In the genomic region with DNA sequence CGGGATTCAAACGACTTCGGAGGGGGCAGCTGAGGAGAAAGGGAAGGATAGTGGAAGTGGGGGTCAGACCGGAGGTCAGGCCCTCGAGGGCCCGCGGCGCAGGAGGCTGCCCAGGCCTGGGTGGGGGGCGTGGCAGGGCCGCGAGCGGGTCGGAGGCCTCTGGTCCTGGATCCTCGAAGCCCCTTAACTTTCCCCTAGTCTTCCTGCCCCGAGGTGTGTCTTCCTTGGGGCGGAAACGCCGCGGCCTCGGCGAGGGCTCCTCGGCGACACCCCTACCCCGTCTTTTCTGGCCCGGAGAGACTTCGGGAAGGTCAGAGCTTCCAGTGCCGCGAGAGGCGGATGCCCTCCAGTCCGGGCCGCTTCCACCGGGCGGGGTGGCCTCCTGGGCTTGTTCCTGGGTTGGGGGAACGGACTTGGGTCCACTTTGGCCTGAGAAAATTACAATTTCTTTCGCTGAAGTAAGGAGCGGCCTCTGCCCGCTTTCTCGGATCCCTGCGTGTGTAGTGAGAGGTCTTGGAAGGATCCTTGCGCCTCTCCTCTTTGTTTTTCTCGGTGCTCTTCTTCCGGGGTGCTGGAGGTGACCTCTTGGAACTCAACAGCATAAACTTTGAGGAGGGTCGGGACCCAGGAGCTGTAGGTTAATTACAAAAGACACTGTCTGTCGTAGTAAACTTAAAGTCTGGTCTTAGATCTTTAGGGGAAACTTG, we compare ENCODE assay signal across 1 cellular context.
A peak's percentile ranks its signal among the peaks of the same experiment; 100 is the strongest.
TF ChIP-seq lines count a peak whose summit lies in the region.

No MANE protein-coding gene starts in this region.

TF ChIP-seq in HepG2, 621 proteins besides CTCF, POLR2A, EP300 and RAD21 (continued from another document and continues in another):
- TF ChIP-seq, protein P1, sequence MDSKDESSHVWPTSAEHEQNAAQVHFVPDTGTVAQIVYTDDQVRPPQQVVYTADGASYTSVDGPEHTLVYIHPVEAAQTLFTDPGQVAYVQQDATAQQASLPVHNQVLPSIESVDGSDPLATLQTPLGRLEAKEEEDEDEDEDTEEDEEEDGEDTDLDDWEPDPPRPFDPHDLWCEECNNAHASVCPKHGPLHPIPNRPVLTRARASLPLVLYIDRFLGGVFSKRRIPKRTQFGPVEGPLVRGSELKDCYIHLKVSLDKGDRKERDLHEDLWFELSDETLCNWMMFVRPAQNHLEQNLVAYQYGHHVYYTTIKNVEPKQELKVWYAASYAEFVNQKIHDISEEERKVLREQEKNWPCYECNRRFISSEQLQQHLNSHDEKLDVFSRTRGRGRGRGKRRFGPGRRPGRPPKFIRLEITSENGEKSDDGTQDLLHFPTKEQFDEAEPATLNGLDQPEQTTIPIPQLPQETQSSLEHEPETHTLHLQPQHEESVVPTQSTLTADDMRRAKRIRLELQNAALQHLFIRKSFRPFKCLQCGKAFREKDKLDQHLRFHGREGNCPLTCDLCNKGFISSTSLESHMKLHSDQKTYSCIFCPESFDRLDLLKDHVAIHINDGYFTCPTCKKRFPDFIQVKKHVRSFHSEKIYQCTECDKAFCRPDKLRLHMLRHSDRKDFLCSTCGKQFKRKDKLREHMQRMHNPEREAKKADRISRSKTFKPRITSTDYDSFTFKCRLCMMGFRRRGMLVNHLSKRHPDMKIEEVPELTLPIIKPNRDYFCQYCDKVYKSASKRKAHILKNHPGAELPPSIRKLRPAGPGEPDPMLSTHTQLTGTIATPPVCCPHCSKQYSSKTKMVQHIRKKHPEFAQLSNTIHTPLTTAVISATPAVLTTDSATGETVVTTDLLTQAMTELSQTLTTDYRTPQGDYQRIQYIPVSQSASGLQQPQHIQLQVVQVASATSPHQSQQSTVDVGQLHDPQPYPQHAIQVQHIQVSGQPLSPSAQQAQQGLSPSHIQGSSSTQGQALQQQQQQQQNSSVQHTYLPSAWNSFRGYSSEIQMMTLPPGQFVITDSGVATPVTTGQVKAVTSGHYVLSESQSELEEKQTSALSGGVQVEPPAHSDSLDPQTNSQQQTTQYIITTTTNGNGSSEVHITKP (CRISPR knock-in tag; IDR thresholded peaks at IDR 0.05; ENCODE audit: low read depth), result no peak
- TF ChIP-seq ZC3H4 (CRISPR knock-in tag; IDR thresholded peaks at IDR 0.05; ENCODE audit: borderline replicate concordance) (no peak), ZNF251 (CRISPR knock-in tag; IDR thresholded peaks at IDR 0.05) (0 out of 2 replicates have a peak, but pooled peaks have one; percentile 31), GATA4 (IDR thresholded peaks at IDR 0.05; ENCODE audit: borderline replicate concordance, low read depth) (no peak), MIER2 (CRISPR knock-in tag; IDR thresholded peaks at IDR 0.05) (no peak), HNRNPL (IDR thresholded peaks at IDR 0.05; ENCODE audit: low read depth, low read length) (no peak), NFKB2 (CRISPR knock-in tag; IDR thresholded peaks at IDR 0.05; ENCODE audit: borderline replicate concordance) (peak; percentile 1; the same call in 1 of the 2 replicates), ZNF713 (CRISPR knock-in tag; IDR thresholded peaks at IDR 0.05) (peak; percentile 62; the same call in 1 of the 2 replicates), ARID2 (CRISPR knock-in tag; IDR thresholded peaks at IDR 0.05; ENCODE audit: borderline replicate concordance) (0 out of 2 replicates have a peak, but pooled peaks have one; percentile 51), SRSF1 (optimal IDR thresholded peaks at IDR 0.05; ENCODE audit: low read depth, low read length) (peak; percentile 15), ZNF354B (CRISPR knock-in tag; IDR thresholded peaks at IDR 0.05) (no peak), ZNF138 (CRISPR knock-in tag; IDR thresholded peaks at IDR 0.05; ENCODE audit: low read depth) (0 out of 2 replicates have a peak, but pooled peaks have one; percentile 30), FIP1L1 (IDR thresholded peaks at IDR 0.05; ENCODE audit: borderline replicate concordance, insufficient read depth, low read depth, low read length) (no peak), HES4 (CRISPR knock-in tag; IDR thresholded peaks at IDR 0.05; ENCODE audit: borderline replicate concordance) (peak; percentile 3; the same call in 1 of the 2 replicates), ZNF879 (CRISPR knock-in tag; IDR thresholded peaks at IDR 0.05) (0 out of 2 replicates have a peak, but pooled peaks have one; percentile 77), ZNF34 (CRISPR knock-in tag; IDR thresholded peaks at IDR 0.05; ENCODE audit: borderline replicate concordance) (no peak)
- TF ChIP-seq, protein P2, sequence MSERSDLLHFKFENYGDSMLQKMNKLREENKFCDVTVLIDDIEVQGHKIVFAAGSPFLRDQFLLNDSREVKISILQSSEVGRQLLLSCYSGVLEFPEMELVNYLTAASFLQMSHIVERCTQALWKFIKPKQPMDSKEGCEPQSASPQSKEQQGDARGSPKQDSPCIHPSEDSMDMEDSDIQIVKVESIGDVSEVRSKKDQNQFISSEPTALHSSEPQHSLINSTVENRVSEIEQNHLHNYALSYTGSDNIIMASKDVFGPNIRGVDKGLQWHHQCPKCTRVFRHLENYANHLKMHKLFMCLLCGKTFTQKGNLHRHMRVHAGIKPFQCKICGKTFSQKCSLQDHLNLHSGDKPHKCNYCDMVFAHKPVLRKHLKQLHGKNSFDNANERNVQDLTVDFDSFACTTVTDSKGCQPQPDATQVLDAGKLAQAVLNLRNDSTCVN (CRISPR knock-in tag; IDR thresholded peaks at IDR 0.05; ENCODE audit: borderline replicate concordance), result 0 out of 2 replicates have a peak, but pooled peaks have one; percentile 4
- TF ChIP-seq, protein P3, sequence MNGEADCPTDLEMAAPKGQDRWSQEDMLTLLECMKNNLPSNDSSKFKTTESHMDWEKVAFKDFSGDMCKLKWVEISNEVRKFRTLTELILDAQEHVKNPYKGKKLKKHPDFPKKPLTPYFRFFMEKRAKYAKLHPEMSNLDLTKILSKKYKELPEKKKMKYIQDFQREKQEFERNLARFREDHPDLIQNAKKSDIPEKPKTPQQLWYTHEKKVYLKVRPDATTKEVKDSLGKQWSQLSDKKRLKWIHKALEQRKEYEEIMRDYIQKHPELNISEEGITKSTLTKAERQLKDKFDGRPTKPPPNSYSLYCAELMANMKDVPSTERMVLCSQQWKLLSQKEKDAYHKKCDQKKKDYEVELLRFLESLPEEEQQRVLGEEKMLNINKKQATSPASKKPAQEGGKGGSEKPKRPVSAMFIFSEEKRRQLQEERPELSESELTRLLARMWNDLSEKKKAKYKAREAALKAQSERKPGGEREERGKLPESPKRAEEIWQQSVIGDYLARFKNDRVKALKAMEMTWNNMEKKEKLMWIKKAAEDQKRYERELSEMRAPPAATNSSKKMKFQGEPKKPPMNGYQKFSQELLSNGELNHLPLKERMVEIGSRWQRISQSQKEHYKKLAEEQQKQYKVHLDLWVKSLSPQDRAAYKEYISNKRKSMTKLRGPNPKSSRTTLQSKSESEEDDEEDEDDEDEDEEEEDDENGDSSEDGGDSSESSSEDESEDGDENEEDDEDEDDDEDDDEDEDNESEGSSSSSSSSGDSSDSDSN (CRISPR knock-in tag; IDR thresholded peaks at IDR 0.05), result no peak; the same call in 1 of the 2 replicates
- TF ChIP-seq, protein P4, sequence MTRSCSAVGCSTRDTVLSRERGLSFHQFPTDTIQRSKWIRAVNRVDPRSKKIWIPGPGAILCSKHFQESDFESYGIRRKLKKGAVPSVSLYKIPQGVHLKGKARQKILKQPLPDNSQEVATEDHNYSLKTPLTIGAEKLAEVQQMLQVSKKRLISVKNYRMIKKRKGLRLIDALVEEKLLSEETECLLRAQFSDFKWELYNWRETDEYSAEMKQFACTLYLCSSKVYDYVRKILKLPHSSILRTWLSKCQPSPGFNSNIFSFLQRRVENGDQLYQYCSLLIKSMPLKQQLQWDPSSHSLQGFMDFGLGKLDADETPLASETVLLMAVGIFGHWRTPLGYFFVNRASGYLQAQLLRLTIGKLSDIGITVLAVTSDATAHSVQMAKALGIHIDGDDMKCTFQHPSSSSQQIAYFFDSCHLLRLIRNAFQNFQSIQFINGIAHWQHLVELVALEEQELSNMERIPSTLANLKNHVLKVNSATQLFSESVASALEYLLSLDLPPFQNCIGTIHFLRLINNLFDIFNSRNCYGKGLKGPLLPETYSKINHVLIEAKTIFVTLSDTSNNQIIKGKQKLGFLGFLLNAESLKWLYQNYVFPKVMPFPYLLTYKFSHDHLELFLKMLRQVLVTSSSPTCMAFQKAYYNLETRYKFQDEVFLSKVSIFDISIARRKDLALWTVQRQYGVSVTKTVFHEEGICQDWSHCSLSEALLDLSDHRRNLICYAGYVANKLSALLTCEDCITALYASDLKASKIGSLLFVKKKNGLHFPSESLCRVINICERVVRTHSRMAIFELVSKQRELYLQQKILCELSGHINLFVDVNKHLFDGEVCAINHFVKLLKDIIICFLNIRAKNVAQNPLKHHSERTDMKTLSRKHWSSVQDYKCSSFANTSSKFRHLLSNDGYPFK (CRISPR knock-in tag; IDR thresholded peaks at IDR 0.05; ENCODE audit: borderline replicate concordance), result peak; percentile 12; the same call in 1 of the 2 replicates
- TF ChIP-seq, protein P5, sequence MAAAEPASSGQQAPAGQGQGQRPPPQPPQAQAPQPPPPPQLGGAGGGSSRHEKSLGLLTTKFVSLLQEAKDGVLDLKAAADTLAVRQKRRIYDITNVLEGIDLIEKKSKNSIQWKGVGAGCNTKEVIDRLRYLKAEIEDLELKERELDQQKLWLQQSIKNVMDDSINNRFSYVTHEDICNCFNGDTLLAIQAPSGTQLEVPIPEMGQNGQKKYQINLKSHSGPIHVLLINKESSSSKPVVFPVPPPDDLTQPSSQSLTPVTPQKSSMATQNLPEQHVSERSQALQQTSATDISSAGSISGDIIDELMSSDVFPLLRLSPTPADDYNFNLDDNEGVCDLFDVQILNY (CRISPR knock-in tag; conservative IDR thresholded peaks at IDR 0.05), result 0 out of 2 replicates have a peak, but pooled peaks have one; percentile 38
- TF ChIP-seq, protein P6, sequence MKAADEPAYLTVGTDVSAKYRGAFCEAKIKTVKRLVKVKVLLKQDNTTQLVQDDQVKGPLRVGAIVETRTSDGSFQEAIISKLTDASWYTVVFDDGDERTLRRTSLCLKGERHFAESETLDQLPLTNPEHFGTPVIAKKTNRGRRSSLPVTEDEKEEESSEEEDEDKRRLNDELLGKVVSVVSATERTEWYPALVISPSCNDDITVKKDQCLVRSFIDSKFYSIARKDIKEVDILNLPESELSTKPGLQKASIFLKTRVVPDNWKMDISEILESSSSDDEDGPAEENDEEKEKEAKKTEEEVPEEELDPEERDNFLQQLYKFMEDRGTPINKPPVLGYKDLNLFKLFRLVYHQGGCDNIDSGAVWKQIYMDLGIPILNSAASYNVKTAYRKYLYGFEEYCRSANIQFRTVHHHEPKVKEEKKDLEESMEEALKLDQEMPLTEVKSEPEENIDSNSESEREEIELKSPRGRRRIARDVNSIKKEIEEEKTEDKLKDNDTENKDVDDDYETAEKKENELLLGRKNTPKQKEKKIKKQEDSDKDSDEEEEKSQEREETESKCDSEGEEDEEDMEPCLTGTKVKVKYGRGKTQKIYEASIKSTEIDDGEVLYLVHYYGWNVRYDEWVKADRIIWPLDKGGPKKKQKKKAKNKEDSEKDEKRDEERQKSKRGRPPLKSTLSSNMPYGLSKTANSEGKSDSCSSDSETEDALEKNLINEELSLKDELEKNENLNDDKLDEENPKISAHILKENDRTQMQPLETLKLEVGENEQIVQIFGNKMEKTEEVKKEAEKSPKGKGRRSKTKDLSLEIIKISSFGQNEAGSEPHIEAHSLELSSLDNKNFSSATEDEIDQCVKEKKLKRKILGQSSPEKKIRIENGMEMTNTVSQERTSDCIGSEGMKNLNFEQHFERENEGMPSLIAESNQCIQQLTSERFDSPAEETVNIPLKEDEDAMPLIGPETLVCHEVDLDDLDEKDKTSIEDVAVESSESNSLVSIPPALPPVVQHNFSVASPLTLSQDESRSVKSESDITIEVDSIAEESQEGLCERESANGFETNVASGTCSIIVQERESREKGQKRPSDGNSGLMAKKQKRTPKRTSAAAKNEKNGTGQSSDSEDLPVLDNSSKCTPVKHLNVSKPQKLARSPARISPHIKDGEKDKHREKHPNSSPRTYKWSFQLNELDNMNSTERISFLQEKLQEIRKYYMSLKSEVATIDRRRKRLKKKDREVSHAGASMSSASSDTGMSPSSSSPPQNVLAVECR (CRISPR knock-in tag; IDR thresholded peaks at IDR 0.05; ENCODE audit: borderline replicate concordance), result peak; percentile 45; the same call in 1 of the 2 replicates
- TF ChIP-seq, protein P7, sequence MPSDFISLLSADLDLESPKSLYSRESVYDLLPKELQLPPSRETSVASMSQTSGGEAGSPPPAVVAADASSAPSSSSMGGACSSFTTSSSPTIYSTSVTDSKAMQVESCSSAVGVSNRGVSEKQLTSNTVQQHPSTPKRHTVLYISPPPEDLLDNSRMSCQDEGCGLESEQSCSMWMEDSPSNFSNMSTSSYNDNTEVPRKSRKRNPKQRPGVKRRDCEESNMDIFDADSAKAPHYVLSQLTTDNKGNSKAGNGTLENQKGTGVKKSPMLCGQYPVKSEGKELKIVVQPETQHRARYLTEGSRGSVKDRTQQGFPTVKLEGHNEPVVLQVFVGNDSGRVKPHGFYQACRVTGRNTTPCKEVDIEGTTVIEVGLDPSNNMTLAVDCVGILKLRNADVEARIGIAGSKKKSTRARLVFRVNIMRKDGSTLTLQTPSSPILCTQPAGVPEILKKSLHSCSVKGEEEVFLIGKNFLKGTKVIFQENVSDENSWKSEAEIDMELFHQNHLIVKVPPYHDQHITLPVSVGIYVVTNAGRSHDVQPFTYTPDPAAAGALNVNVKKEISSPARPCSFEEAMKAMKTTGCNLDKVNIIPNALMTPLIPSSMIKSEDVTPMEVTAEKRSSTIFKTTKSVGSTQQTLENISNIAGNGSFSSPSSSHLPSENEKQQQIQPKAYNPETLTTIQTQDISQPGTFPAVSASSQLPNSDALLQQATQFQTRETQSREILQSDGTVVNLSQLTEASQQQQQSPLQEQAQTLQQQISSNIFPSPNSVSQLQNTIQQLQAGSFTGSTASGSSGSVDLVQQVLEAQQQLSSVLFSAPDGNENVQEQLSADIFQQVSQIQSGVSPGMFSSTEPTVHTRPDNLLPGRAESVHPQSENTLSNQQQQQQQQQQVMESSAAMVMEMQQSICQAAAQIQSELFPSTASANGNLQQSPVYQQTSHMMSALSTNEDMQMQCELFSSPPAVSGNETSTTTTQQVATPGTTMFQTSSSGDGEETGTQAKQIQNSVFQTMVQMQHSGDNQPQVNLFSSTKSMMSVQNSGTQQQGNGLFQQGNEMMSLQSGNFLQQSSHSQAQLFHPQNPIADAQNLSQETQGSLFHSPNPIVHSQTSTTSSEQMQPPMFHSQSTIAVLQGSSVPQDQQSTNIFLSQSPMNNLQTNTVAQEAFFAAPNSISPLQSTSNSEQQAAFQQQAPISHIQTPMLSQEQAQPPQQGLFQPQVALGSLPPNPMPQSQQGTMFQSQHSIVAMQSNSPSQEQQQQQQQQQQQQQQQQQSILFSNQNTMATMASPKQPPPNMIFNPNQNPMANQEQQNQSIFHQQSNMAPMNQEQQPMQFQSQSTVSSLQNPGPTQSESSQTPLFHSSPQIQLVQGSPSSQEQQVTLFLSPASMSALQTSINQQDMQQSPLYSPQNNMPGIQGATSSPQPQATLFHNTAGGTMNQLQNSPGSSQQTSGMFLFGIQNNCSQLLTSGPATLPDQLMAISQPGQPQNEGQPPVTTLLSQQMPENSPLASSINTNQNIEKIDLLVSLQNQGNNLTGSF (CRISPR knock-in tag; IDR thresholded peaks at IDR 0.05), result no peak
- TF ChIP-seq, protein P8, sequence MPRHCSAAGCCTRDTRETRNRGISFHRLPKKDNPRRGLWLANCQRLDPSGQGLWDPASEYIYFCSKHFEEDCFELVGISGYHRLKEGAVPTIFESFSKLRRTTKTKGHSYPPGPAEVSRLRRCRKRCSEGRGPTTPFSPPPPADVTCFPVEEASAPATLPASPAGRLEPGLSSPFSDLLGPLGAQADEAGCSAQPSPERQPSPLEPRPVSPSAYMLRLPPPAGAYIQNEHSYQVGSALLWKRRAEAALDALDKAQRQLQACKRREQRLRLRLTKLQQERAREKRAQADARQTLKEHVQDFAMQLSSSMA (CRISPR knock-in tag; IDR thresholded peaks at IDR 0.05), result peak; percentile 21; the same call in 1 of the 2 replicates
